Comparison of ENCODE assay signal across 7 cellular contexts in the genomic region with DNA sequence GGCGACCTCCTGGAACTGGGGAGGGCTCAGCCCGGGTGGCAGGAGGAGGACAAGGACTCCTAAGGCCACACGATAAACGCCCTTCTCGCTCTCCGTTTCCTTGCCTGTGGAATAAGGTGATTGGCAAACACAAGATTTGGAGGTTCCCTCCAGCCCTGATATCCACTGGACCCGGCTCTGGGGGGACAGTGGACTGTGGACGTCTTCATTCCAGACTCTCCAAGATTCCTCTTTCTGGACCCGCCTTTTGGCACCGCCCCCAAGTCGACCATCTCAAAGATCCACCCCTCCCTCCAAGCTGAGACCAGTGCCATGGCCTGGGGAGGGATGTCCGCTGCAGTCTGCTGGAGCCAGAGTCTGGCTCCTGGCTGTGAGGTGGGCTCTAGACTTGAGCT. TPM values are rescaled to one million over a fixed set of nuclear protein-coding genes. Genes with fewer than 3 reads are reported as not detected.
A peak's percentile ranks its signal among the peaks of the same experiment; 100 is the strongest.
DNase-seq lines count a peak whose midpoint lies in the region; ATAC-seq and TF ChIP-seq lines count a peak whose summit lies in the region.

No MANE protein-coding gene starts in this region.

- DNase-seq in RWPE1 (ENCODE audit: low spot score) (no peak), epithelial cell of proximal tubule (ENCODE audit: low read depth) (no peak), midbrain (lab: John Stamatoyannopoulos, UW) (no peak), NCI-H1694 (lab: John Stamatoyannopoulos, UW) (no peak)
- DNase-seq in naive thymus-derived CD8-positive, alpha-beta T cell: no peak

- H3K27me3 Mint-ChIP-seq in naive thymus-derived CD8-positive, alpha-beta T cell: no peaks in the 10 kb centered on the region

- TF ChIP-seq CTCF in RWPE1 (conservative IDR thresholded peaks at IDR 0.05; ENCODE audit: low read depth) (no peak), epithelial cell of proximal tubule (conservative IDR thresholded peaks at IDR 0.05; ENCODE audit: low read depth, low read length) (no peak)

- peak overlapping the region; percentile 68 to 94 (median 90) for H3K27ac Mint-ChIP-seq in naive thymus-derived CD8-positive, alpha-beta T cell

- peaks cover 0 to 30% (median 2%) of the 10 kb centered on the region in 3 donors for H3K36me3 Mint-ChIP-seq in naive thymus-derived CD8-positive, alpha-beta T cell

- peak overlapping the region; percentile 77 for H3K4me3 ChIP-seq in epithelial cell of proximal tubule (ENCODE audit: low read depth, low read length)

- peak; percentile 1 for ATAC-seq in GM19035 (IDR thresholded peaks at IDR 0.05; ENCODE audit: unreplicated experiment)
- no peak for ATAC-seq in naive thymus-derived CD8-positive, alpha-beta T cell
- ATAC-seq in GM19023 (IDR thresholded peaks at IDR 0.05; ENCODE audit: unreplicated experiment): no peak

- H3K9me3 Mint-ChIP-seq in naive thymus-derived CD8-positive, alpha-beta T cell: no peaks in the 10 kb centered on the region

- H3K4me3 Mint-ChIP-seq in naive thymus-derived CD8-positive, alpha-beta T cell: peak overlapping the region; percentile 87 to 95 (median 92)

- POLR2A ChIA-PET in RWPE1 (lab: Yijun Ruan, JAX; ENCODE audit: low non-redundant PET): no interaction called here
- POLR2A ChIA-PET in naive thymus-derived CD8-positive, alpha-beta T cell (lab: Charles Lee): interaction anchor here (0.7 to 3.9 kb wide), 9 partner anchors 19 to 586 kb away, joined by 3 to 75 read pairs (median 7); a partner anchor contains a TSS

- CTCF ChIA-PET in RWPE1 (lab: Yijun Ruan, JAX): no interaction called here

- peaks cover 26 to 51% (median 45%) of the 10 kb centered on the region in 4 donors for H3K4me1 Mint-ChIP-seq in naive thymus-derived CD8-positive, alpha-beta T cell

- H3K27ac ChIP-seq in RWPE1: peak overlapping the region; percentile 25; the same call in 1 of the 2 replicates

RNA-seq across cellular contexts. Expression of a gene that starts 23.6 kb away (rescaled TPM):
- 4.8 and 5.4 TPM in 2 replicates for total RNA-seq in epithelial cell of proximal tubule
- 10 to 100 TPM; 45.2 to 46.0 TPM for total RNA-seq in naive thymus-derived CD8-positive, alpha-beta T cell
- polyA plus RNA-seq in naive thymus-derived CD8-positive, alpha-beta T cell: 1 to 10 TPM; 3.6 to 9.0 (median 6.3) TPM

RNA-seq across cellular contexts. Expression of a gene that starts 46.1 kb away (rescaled TPM):
- total RNA-seq in epithelial cell of proximal tubule: 4.3 and 4.7 TPM in 2 replicates
- total RNA-seq in naive thymus-derived CD8-positive, alpha-beta T cell: 10 to 100 TPM; 19.2 to 19.7 TPM
- polyA plus RNA-seq in naive thymus-derived CD8-positive, alpha-beta T cell: 1 to 10 TPM; 2.9 to 8.6 (median 3.7) TPM
